ENCODE assay signal across 10 cellular contexts in the genomic region with DNA sequence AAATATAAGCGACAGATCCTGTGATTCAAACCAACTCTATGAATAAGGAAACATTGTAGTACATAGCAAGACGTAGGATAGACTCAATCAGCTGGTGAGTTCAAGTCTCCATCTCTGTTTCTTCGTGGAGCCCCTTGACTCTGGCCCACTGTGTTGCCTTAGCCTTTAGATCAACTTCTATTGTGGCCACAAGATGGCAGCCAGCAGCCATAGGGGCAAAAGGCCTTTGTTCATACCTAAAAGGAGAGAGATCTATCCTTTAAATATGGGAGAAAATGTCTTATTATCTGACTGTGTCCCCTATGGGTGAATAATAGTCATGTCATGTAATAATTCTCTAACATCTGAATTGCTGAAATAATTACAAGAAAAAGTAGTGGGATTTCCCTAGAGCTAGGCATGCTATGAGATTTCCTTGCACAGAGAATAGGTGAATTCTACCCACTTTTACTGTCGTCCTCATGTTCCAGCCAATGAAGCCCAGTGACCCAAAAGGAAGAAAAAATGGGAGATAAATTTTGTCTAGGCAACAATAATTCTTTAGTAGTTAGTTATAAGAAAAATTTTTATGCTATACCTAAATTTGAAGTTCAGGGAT.
DNase-seq lines count a peak whose midpoint lies in the region; ATAC-seq and TF ChIP-seq lines count a peak whose summit lies in the region.
"Had no signal": no experiment of that assay in that cellular context is flagged by ENCODE, and none has a peak within 500 bp of the region (broad histone marks: within the 10 kb centered on the region; RNA-seq: fewer than 3 reads in every experiment).

No MANE protein-coding gene starts in this region.

- TF ChIP-seq CTCF in RWPE2 (IDR thresholded peaks at IDR 0.05; ENCODE audit: poor library complexity, severe bottlenecking) (peak; percentile 58), left lung (IDR thresholded peaks at IDR 0.05) (no peak)

- H3K4me3 ChIP-seq in RWPE2 (ENCODE audit: severe bottlenecking) (no peak overlapping the region), left lung (no peak overlapping the region)
- H3K4me3 ChIP-seq: A549 had no signal

- intact Hi-C loops in left lung (cut with DNase I) = no loop called here

- H3K4me1 ChIP-seq in RWPE2 (ENCODE audit: insufficient read depth, poor library complexity, severe bottlenecking) (no peaks in the 10 kb centered on the region), left lung (no peaks in the 10 kb centered on the region)
- H3K4me1 ChIP-seq: A549 had no signal

- DNase-seq in DMS53 (lab: John Stamatoyannopoulos, UW) = peak; percentile 66
- DNase-seq in DMS53 treated with DMSO at 0.1 percent for 48 hours (lab: John Stamatoyannopoulos, UW; ENCODE audit: unreplicated experiment) = no peak
- DNase-seq in HuH-7.5 (ENCODE audit: low spot score) = peak; percentile 3
- no peak for DNase-seq in RWPE2 (ENCODE audit: low spot score)
- DNase-seq in left lung = no peak
- DNase-seq in stimulated activated CD4-positive, alpha-beta T cell treated with anti-CD3 and anti-CD28 coated beads, Interleukin-4, amount 100 ng/mL, for 1 hour = no peak

- ATAC-seq in RWPE2 (ENCODE audit: low read depth) (peak; percentile 60; the same call in 2 of the 3 replicates), left lung (peak; percentile 62), GM19455 (IDR thresholded peaks at IDR 0.05; ENCODE audit: unreplicated experiment) (no peak), HG02870 (IDR thresholded peaks at IDR 0.05; ENCODE audit: unreplicated experiment) (no peak)
- ATAC-seq: activated naive CD4-positive, alpha-beta T cell treated with anti-CD3 and anti-CD28 coated beads, Interleukin-2, amount 50 U/mL, for 72 hours had no signal

- H3K27me3 ChIP-seq in RWPE2 (ENCODE audit: insufficient read depth, poor library complexity, severe bottlenecking) (no peaks in the 10 kb centered on the region), left lung (no peaks in the 10 kb centered on the region)

- H3K36me3 ChIP-seq in RWPE2 (ENCODE audit: low read depth) = no peaks in the 10 kb centered on the region
- no peaks in the 10 kb centered on the region for H3K36me3 ChIP-seq in left lung

- H3K27ac ChIP-seq in RWPE2 (ENCODE audit: poor library complexity, severe bottlenecking) = no peak overlapping the region
- no peak overlapping the region for H3K27ac ChIP-seq in left lung
- H3K27ac ChIP-seq: A549 had no signal

- H3K9me3 ChIP-seq in RWPE2 (ENCODE audit: severe bottlenecking) (no peaks in the 10 kb centered on the region), left lung (no peaks in the 10 kb centered on the region)
- H3K9me3 ChIP-seq: A549 had no signal

Comparison
In these comparisons a context has a peak if more than half of its experiments do, and no peak if none do; other contexts are left out.
1. DNase-seq: peak in DMS53 (single experiment) and HuH-7.5 (single experiment); none in DMS53 treated with DMSO at 0.1 percent for 48 hours (single experiment), RWPE2 (single experiment), left lung (0 of 2) and stimulated activated CD4-positive, alpha-beta T cell treated with anti-CD3 and anti-CD28 coated beads, Interleukin-4, amount 100 ng/mL, for 1 hour (single experiment).
2. ATAC-seq: peak in RWPE2 (single experiment) and left lung (single experiment); none in GM19455 (single experiment) and HG02870 (single experiment).